31 cellular contexts compared by ENCODE assay signal in genomic region chr10:83104616-83105015, GRCh38.
DNase-seq lines count a peak whose midpoint lies in the region; ATAC-seq, FAIRE-seq and TF ChIP-seq lines count a peak whose summit lies in the region.
"Had no signal": no experiment of that assay in that cellular context is flagged by ENCODE, and none has a peak within 500 bp of the region (broad histone marks: within the 10 kb centered on the region; RNA-seq: fewer than 3 reads in every experiment).

No MANE protein-coding gene starts in this region.

- H3K27ac ChIP-seq in HepG2 (ENCODE audit: extremely low read length, insufficient read depth, low read length) (no peak overlapping the region), right lobe of liver (no peak overlapping the region), K562 (ENCODE audit: extremely low read depth, low read depth, low read length) (no peak overlapping the region)
- H3K27ac ChIP-seq: 22Rv1; A549; BLaER1; BLaER1 treated with 17β-estradiol and CSF1 and Interleukin-3, amounts not matched to agents 10 nM and 100 nM; C4-2B had no signal

- TF ChIP-seq POLR2A in HepG2 (IDR thresholded peaks at IDR 0.05; ENCODE audit: insufficient read depth in 1 of 2, low read depth in 2 of 2, low read length in 2 of 2) (no peak), right lobe of liver (IDR thresholded peaks at IDR 0.05) (no peak), K562 (conservative IDR thresholded peaks at IDR 0.05) (no peak)

- TF ChIP-seq CTCF in HepG2 (CRISPR knock-in tag; IDR thresholded peaks at IDR 0.05) (no peak), right lobe of liver (IDR thresholded peaks at IDR 0.05) (no peak), K562 (IDR thresholded peaks at IDR 0.05 in 2 of 3, conservative IDR thresholded peaks at IDR 0.05 in 1 of 3; ENCODE audit: insufficient read depth in 2 of 3, low read depth in 1 of 3, low read length in 3 of 3) (no peak)

- no peaks in the 10 kb centered on the region for H3K4me1 ChIP-seq in HepG2 (ENCODE audit: insufficient read depth, low read length)
- no peaks in the 10 kb centered on the region for H3K4me1 ChIP-seq in right lobe of liver
- no peaks in the 10 kb centered on the region for H3K4me1 ChIP-seq in K562 (replicated peaks in 1 of 2; ENCODE audit: control insufficient read depth in 2 of 2, insufficient read depth in 2 of 2, low read length in 2 of 2)
- H3K4me1 ChIP-seq: A549; BE2C; BLaER1; BLaER1 treated with 17β-estradiol and CSF1 and Interleukin-3, amounts not matched to agents 10 nM and 100 nM; Caco-2 had no signal

- intact Hi-C loops in HepG2 (cut with micrococcal nuclease; ENCODE audit: unreplicated experiment) (no loop called here), right lobe of liver (cut with DNase I) (no loop called here), K562 (cut with micrococcal nuclease) (no loop called here)

- whole genome bisulfite sequencing in HepG2 (ENCODE audit: low lambda C conversion rate): 25% methylated on average over 3 of the region's 3 CpGs
- 39% methylated on average over 3 of the region's 3 CpGs for WGBS in right lobe of liver (ENCODE audit: insufficient coverage, low coverage, low lambda C conversion rate, missing lambda C conversion rate)
- 3% methylated on average over 3 of the region's 3 CpGs for WGBS in K562 (ENCODE audit: insufficient coverage, low coverage, missing lambda C conversion rate)

- DNase-seq in HepG2 (ENCODE audit: low spot score) (no peak), right lobe of liver (no peak), K562 (ENCODE audit: extremely low read depth in 1 of 4, low spot score in 3 of 4) (no peak), NCI-H146 (lab: John Stamatoyannopoulos, UW) (no peak)
- DNase-seq: 8988T; ACHN; AML-193; BE2C; C1 segment of cervical spinal cord; Caco-2; Calu3; CD4-positive, alpha-beta memory T cell; CD4-positive, alpha-beta T cell; CD4-positive, CD25-positive, alpha-beta regulatory T cell; CD8-positive, alpha-beta memory T cell; CD8-positive, alpha-beta T cell; COR-L47; DMS 273 treated with DMSO at 0.1 percent for 48 hours; DMS153; DMS53; DMS79; DMS79 treated with DMSO at 0.1 percent for 48 hours; DND-41; EL had no signal

- H3K4me3 ChIP-seq in HepG2 (replicated peaks in 1 of 3; ENCODE audit: insufficient read depth in 1 of 3, low read depth in 2 of 3, low read length in 3 of 3): no peak overlapping the region
- H3K4me3 ChIP-seq in right lobe of liver: no peak overlapping the region
- H3K4me3 ChIP-seq in K562: no peak overlapping the region
- H3K4me3 ChIP-seq: A549; BLaER1; BLaER1 treated with 17β-estradiol and CSF1 and Interleukin-3, amounts not matched to agents 10 nM and 100 nM had no signal

- H3K9me3 ChIP-seq in HepG2 (ENCODE audit: low read length): peaks cover 84% of the 10 kb centered on the region
- H3K9me3 ChIP-seq in right lobe of liver: no peaks in the 10 kb centered on the region
- H3K9me3 ChIP-seq in K562 (replicated peaks; ENCODE audit: control insufficient read depth, insufficient read depth, low read depth, low read length): no peaks in the 10 kb centered on the region
- H3K9me3 ChIP-seq: A549, BE2C, Caco-2 had no signal

- no peak overlapping the region for H3K9ac ChIP-seq in HepG2 (ENCODE audit: insufficient read depth, low read depth, low read length)
- no peak overlapping the region for H3K9ac ChIP-seq in K562 (ENCODE audit: insufficient read depth in 1 of 2, low read depth in 2 of 2, low read length in 2 of 2)
- H3K9ac ChIP-seq: BLaER1; BLaER1 treated with 17β-estradiol and CSF1 and Interleukin-3, amounts not matched to agents 10 nM and 100 nM had no signal

- in situ Hi-C loops in HepG2 (cut with HindIII; ENCODE audit: extremely low pct_ligation_motif_present, low pct_unique_long_range_greater_than_20kb): no loop called here
- in situ Hi-C loops in K562 (cut with MboI): no loop called here

- no TSS peak for BruUV-seq in HepG2 (replicated peaks; lab: Mats Ljungman, UMichigan)
- no TSS peak for BruUV-seq in K562 (replicated peaks; lab: Mats Ljungman, UMichigan)

- TF ChIP-seq EP300 in HepG2 (IDR thresholded peaks at IDR 0.05; ENCODE audit: low read depth in 2 of 2, low read length in 2 of 2): no peak
- TF ChIP-seq EP300 in HepG2 (CRISPR knock-in tag; IDR thresholded peaks at IDR 0.05; ENCODE audit: borderline replicate concordance): no peak
- no peak for TF ChIP-seq EP300 in K562 (IDR thresholded peaks at IDR 0.05; ENCODE audit: low read length)

- H3K4me2 ChIP-seq in HepG2 (ENCODE audit: low read depth, low read length) (no peak overlapping the region), K562 (ENCODE audit: insufficient read depth, low read length) (no peak overlapping the region)
- H3K4me2 ChIP-seq: A549; BLaER1; BLaER1 treated with 17β-estradiol and CSF1 and Interleukin-3, amounts not matched to agents 10 nM and 100 nM had no signal

- H3K79me2 ChIP-seq in HepG2 (ENCODE audit: insufficient read depth, low read length): no peaks in the 10 kb centered on the region
- no peaks in the 10 kb centered on the region for H3K79me2 ChIP-seq in K562 (ENCODE audit: control insufficient read depth, insufficient read depth, low read length)

- H4K20me1 ChIP-seq in HepG2 (ENCODE audit: insufficient read depth, low read length): no peaks in the 10 kb centered on the region
- no peaks in the 10 kb centered on the region for H4K20me1 ChIP-seq in K562 (replicated peaks; ENCODE audit: control insufficient read depth, insufficient read depth, low read length)
- H4K20me1 ChIP-seq: BLaER1; BLaER1 treated with 17β-estradiol and CSF1 and Interleukin-3, amounts not matched to agents 10 nM and 100 nM had no signal

- POLR2A ChIA-PET in HepG2 (lab: Yijun Ruan, JAX): no interaction called here
- POLR2A ChIA-PET in K562 (lab: Yijun Ruan, JAX): no interaction called here

- no peaks in the 10 kb centered on the region for H3K27me3 ChIP-seq in HepG2 (ENCODE audit: control insufficient read depth in 1 of 2, insufficient read depth in 2 of 2, low read length in 2 of 2)
- no peaks in the 10 kb centered on the region for H3K27me3 ChIP-seq in right lobe of liver
- H3K27me3 ChIP-seq in K562 (ENCODE audit: control insufficient read depth in 2 of 2, insufficient read depth in 2 of 2, low read length in 2 of 2): no peaks in the 10 kb centered on the region
- H3K27me3 ChIP-seq: BE2C; BLaER1; BLaER1 treated with 17β-estradiol and CSF1 and Interleukin-3, amounts not matched to agents 10 nM and 100 nM had no signal

- no peaks in the 10 kb centered on the region for H3K9me1 ChIP-seq in K562 (ENCODE audit: control insufficient read depth, insufficient read depth, low read length)

- no peak for TF ChIP-seq RAD21 in HepG2 (CRISPR knock-in tag; IDR thresholded peaks at IDR 0.05)
- no peak for TF ChIP-seq RAD21 in K562 (CRISPR knock-in tag; conservative IDR thresholded peaks at IDR 0.05 in 1 of 2, IDR thresholded peaks at IDR 0.05 in 1 of 2)

- CTCF ChIA-PET in HepG2 (lab: Yijun Ruan, JAX; ENCODE audit: low intra/inter-chr PET ratio, low total read pairs) (no interaction called here), K562 (lab: Yijun Ruan, JAX; ENCODE audit: low intra/inter-chr PET ratio) (no interaction called here)

- FAIRE-seq in HepG2 (lab: Jason Lieb, UNC) (no peak), K562 (lab: Jason Lieb, UNC) (no peak)
- FAIRE-seq: A204.1, A549, D721Med had no signal

- no peak overlapping the region for H2AFZ ChIP-seq in HepG2 (ENCODE audit: low read length)
- H2AFZ ChIP-seq in K562 (ENCODE audit: low read depth, low read length): no peak overlapping the region

- no peak for ATAC-seq in HepG2
- no peak for ATAC-seq in right lobe of liver
- ATAC-seq in K562: no peak
- ATAC-seq: A549; CD8-positive, alpha-beta T cell had no signal

- H3K36me3 ChIP-seq in HepG2 (replicated peaks in 1 of 2; ENCODE audit: control insufficient read depth in 1 of 2, insufficient read depth in 2 of 2, low read length in 2 of 2): no peaks in the 10 kb centered on the region
- H3K36me3 ChIP-seq in right lobe of liver: no peaks in the 10 kb centered on the region
- no peaks in the 10 kb centered on the region for H3K36me3 ChIP-seq in K562 (ENCODE audit: control insufficient read depth, insufficient read depth, low read length)
- H3K36me3 ChIP-seq: BE2C; BLaER1; BLaER1 treated with 17β-estradiol and CSF1 and Interleukin-3, amounts not matched to agents 10 nM and 100 nM had no signal

TF ChIP-seq in HepG2, 621 proteins besides CTCF, POLR2A, EP300 and RAD21 (continues in another document):
- no peak for TF ChIP-seq ZNF546 (CRISPR knock-in tag; conservative IDR thresholded peaks at IDR 0.05)

TF ChIP-seq in K562, 482 proteins besides CTCF, POLR2A, EP300 and RAD21 (continues in another document):
- TF ChIP-seq SAFB2 (IDR thresholded peaks at IDR 0.05; ENCODE audit: borderline replicate concordance, low read depth, low read length, severe bottlenecking): no peak
- TF ChIP-seq MAFF (IDR thresholded peaks at IDR 0.05; ENCODE audit: low read length): no peak
- no peak for TF ChIP-seq CBFB (CRISPR knock-in tag; IDR thresholded peaks at IDR 0.05)
- TF ChIP-seq BCLAF1 (IDR thresholded peaks at IDR 0.05; ENCODE audit: borderline replicate concordance in 1 of 2, control insufficient read depth in 1 of 2, low read depth in 2 of 2, low read length in 1 of 2): no peak
- no peak for TF ChIP-seq NFE2 (IDR thresholded peaks at IDR 0.05; ENCODE audit: low read depth)
- no peak for TF ChIP-seq ID3 (CRISPR knock-in tag; IDR thresholded peaks at IDR 0.05)
- TF ChIP-seq ID3 (tag; IDR thresholded peaks at IDR 0.05): no peak

Comparison
In these comparisons a context has a peak if more than half of its experiments do, and no peak if none do; other contexts are left out.
1. Of the 241 proteins assayed by ChIP-seq in both HepG2 and K562: peak only in HepG2: RAD51; only in K562: TFE3; in both: none; in neither: 239.